Comparison of ENCODE assay signal across 14 cellular contexts in the genomic region with DNA sequence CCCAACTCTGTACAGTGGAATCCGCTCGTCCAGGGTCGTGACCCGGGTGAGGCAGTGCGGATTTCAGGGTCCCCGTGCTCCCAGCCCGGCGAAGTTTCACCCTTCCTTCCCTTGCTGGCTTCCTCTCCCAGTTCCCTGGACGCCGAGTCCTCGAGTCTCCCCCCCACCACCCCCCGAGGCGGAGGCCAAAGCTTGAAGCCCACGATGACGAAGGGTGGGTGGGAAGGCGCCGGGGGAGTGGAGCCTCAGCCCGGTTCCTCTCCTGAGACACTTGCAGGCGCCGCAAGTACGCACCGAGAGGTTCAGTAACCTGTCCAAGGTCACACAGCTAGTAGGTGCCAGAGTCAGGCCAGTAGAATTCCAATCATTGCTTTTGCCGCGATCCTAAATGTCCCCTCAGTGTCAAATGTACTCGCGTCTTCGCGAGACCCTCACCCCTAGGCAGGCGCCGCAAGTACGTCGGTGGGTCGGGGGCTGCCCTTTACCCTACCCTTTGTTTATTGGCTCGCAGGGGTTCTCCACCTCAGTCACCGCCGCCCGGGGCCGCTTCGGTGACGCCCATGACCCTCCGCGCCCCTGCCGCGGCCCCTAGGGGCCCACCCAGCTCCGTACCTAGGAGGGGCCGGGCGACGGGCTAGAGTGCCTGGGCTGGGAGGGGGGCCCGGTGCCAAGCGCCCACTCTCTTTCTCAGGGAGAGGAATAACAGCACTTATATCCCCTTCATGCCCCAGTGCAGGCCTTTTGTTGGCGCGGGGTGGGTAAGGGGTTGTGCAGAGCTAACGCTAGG. TPM values are rescaled to one million over a fixed set of nuclear protein-coding genes. Genes with fewer than 3 reads are reported as not detected.
A peak's percentile ranks its signal among the peaks of the same experiment; 100 is the strongest.
DNase-seq lines count a peak whose midpoint lies in the region; FAIRE-seq and TF ChIP-seq lines count a peak whose summit lies in the region.
"Had no signal": no experiment of that assay in that cellular context is flagged by ENCODE, and none has a peak within 500 bp of the region (broad histone marks: within the 10 kb centered on the region; RNA-seq: fewer than 3 reads in every experiment).

No MANE protein-coding gene starts in this region.

- H3K36me3 Mint-ChIP-seq in astrocyte (ENCODE audit: low read depth, unreplicated experiment), result no peaks in the 10 kb centered on the region

- H2AFZ ChIP-seq in astrocyte (ENCODE audit: low read depth, low read length) (peak overlapping the region; percentile 71), smooth muscle cell (ENCODE audit: low read depth) (peak overlapping the region; percentile 92)

- no peaks in the 10 kb centered on the region for H4K20me1 ChIP-seq in astrocyte (ENCODE audit: insufficient read depth, low read length)
- no peaks in the 10 kb centered on the region for H4K20me1 ChIP-seq in smooth muscle cell (ENCODE audit: low read depth)

- no peaks in the 10 kb centered on the region for H3F3A ChIP-seq in smooth muscle cell (ENCODE audit: low read depth)

- no peak for FAIRE-seq in astrocyte (lab: Jason Lieb, UNC)
- FAIRE-seq in kidney (lab: Jason Lieb, UNC), result no peak

- no peaks in the 10 kb centered on the region for H3K79me2 ChIP-seq in astrocyte (ENCODE audit: insufficient read depth, low read length)
- H3K79me2 ChIP-seq in smooth muscle cell (ENCODE audit: low read depth), result no peaks in the 10 kb centered on the region

- intact Hi-C loops in kidney (cut with DNase I), result no loop called here

- peaks cover 4% of the 10 kb centered on the region for H3K4me1 Mint-ChIP-seq in astrocyte (ENCODE audit: low read depth, unreplicated experiment)

- H3K36me3 ChIP-seq in H7 (replicated peaks; ENCODE audit: control insufficient read depth, insufficient read depth, low read length) (no peaks in the 10 kb centered on the region), astrocyte (ENCODE audit: insufficient read depth, low read length) (no peaks in the 10 kb centered on the region), kidney (ENCODE audit: control insufficient read depth in 1 of 2, insufficient read depth in 2 of 2, low read length in 2 of 2) (no peaks in the 10 kb centered on the region), smooth muscle cell (ENCODE audit: low read depth) (no peaks in the 10 kb centered on the region)
- H3K36me3 ChIP-seq: BLaER1 treated with 17β-estradiol and CSF1 and Interleukin-3, amounts not matched to agents 10 nM and 100 nM; uterus had no signal

- peak; percentile 76 for DNase-seq in H7
- DNase-seq in astrocyte (ENCODE audit: low read depth), result no peak
- peak; percentile 68 for DNase-seq in kidney
- DNase-seq in smooth muscle cell (lab: John Stamatoyannopoulos, UW; ENCODE audit: unreplicated experiment), result no peak
- no peak for DNase-seq in hepatic stellate cell (ENCODE audit: low spot score)
- DNase-seq in amniotic stem cell (lab: John Stamatoyannopoulos, UW), result no peak
- DNase-seq in NCI-H2107 treated with DMSO at 0.1 percent for 48 hours (lab: John Stamatoyannopoulos, UW; ENCODE audit: unreplicated experiment), result no peak
- DNase-seq in HT-29 (ENCODE audit: low spot score), result no peak
- DNase-seq: activated CD8-positive, alpha-beta T cell treated with anti-CD3 and anti-CD28 coated beads, Interleukin-2, amount 10 ng/mL, durations not matched to agents 7 days and 5 days; Karpas-422; NCI-H187; NCI-H774; uterus had no signal

- H3K9ac ChIP-seq in astrocyte (ENCODE audit: low read length), result no peak overlapping the region
- H3K9ac ChIP-seq in kidney (ENCODE audit: low read length in 2 of 2), result no peak overlapping the region
- no peak overlapping the region for H3K9ac ChIP-seq in smooth muscle cell (ENCODE audit: low read depth)
- H3K9ac ChIP-seq: BLaER1 treated with 17β-estradiol and CSF1 and Interleukin-3, amounts not matched to agents 10 nM and 100 nM had no signal

- WGBS in smooth muscle cell (ENCODE audit: low lambda C conversion rate), result 11% methylated on average over 49 of the region's 53 CpGs

- H3K27ac Mint-ChIP-seq in astrocyte (ENCODE audit: unreplicated experiment), result no peak overlapping the region
- H3K27ac Mint-ChIP-seq: activated CD8-positive, alpha-beta T cell treated with anti-CD3 and anti-CD28 coated beads, Interleukin-2, amount 10 ng/mL, durations not matched to agents 7 days and 5 days had no signal

- H3K27ac ChIP-seq in astrocyte (ENCODE audit: low read depth, low read length) (no peak overlapping the region), kidney (ENCODE audit: low read depth in 2 of 2, low read length in 2 of 2) (no peak overlapping the region), smooth muscle cell (ENCODE audit: low read depth) (no peak overlapping the region)
- H3K27ac ChIP-seq: BLaER1 treated with 17β-estradiol and CSF1 and Interleukin-3, amounts not matched to agents 10 nM and 100 nM; uterus had no signal

- no peaks in the 10 kb centered on the region for H3K9me3 Mint-ChIP-seq in astrocyte (ENCODE audit: unreplicated experiment)

- H3K27me3 ChIP-seq in H7 (ENCODE audit: control insufficient read depth, insufficient read depth, low read length), result peaks cover 56% of the 10 kb centered on the region
- H3K27me3 ChIP-seq in astrocyte (ENCODE audit: insufficient read depth, low read length), result peaks cover 58% of the 10 kb centered on the region
- H3K27me3 ChIP-seq in smooth muscle cell (ENCODE audit: low read depth), result peaks cover 75% of the 10 kb centered on the region

- H3K4me3 ChIP-seq in H7 (ENCODE audit: insufficient read depth, low read depth, low read length), result peak overlapping the region; percentile 61
- peak overlapping the region; percentile 29 for H3K4me3 ChIP-seq in astrocyte (ENCODE audit: insufficient read depth, low read depth, low read length)
- no peak overlapping the region for H3K4me3 ChIP-seq in kidney (ENCODE audit: low read length in 2 of 2)
- H3K4me3 ChIP-seq in smooth muscle cell, result peak overlapping the region; percentile 43
- H3K4me3 ChIP-seq: BLaER1 treated with 17β-estradiol and CSF1 and Interleukin-3, amounts not matched to agents 10 nM and 100 nM had no signal

- TF ChIP-seq CTCF in astrocyte (IDR thresholded peaks at IDR 0.05; ENCODE audit: insufficient read depth, low read depth, low read length) (no peak), kidney (IDR thresholded peaks at IDR 0.05; ENCODE audit: borderline replicate concordance, extremely low read depth, insufficient read depth) (no peak), smooth muscle cell (IDR thresholded peaks at IDR 0.05; ENCODE audit: borderline replicate concordance, insufficient read depth, poor library complexity, severe bottlenecking) (no peak)

- H3K27me3 Mint-ChIP-seq in astrocyte (ENCODE audit: low read depth, unreplicated experiment), result peaks cover 75% of the 10 kb centered on the region

- H3K4me3 Mint-ChIP-seq in astrocyte (ENCODE audit: unreplicated experiment), result no peak overlapping the region
- H3K4me3 Mint-ChIP-seq: activated CD8-positive, alpha-beta T cell treated with anti-CD3 and anti-CD28 coated beads, Interleukin-2, amount 10 ng/mL, durations not matched to agents 7 days and 5 days had no signal

- peak overlapping the region; percentile 84 for H3K4me2 ChIP-seq in astrocyte (ENCODE audit: low read length)
- H3K4me2 ChIP-seq in smooth muscle cell, result peak overlapping the region; percentile 95
- H3K4me2 ChIP-seq: BLaER1 treated with 17β-estradiol and CSF1 and Interleukin-3, amounts not matched to agents 10 nM and 100 nM had no signal

- H3K4me1 ChIP-seq in astrocyte (ENCODE audit: insufficient read depth, low read length) (peaks cover 13% of the 10 kb centered on the region), kidney (ENCODE audit: control insufficient read depth in 1 of 2, insufficient read depth in 1 of 2, low read depth in 1 of 2, low read length in 2 of 2) (peaks cover 0 to 10% of the 10 kb centered on the region in 2 donors), smooth muscle cell (ENCODE audit: low read depth) (peaks cover 13% of the 10 kb centered on the region)

- H3K9me3 ChIP-seq in astrocyte (ENCODE audit: insufficient read depth, low read depth, low read length) (no peaks in the 10 kb centered on the region), kidney (ENCODE audit: control insufficient read depth in 1 of 2, low read length in 2 of 2) (no peaks in the 10 kb centered on the region), smooth muscle cell (replicated peaks; ENCODE audit: low read depth) (no peaks in the 10 kb centered on the region)
- H3K9me3 ChIP-seq: uterus had no signal

RNA-seq across cellular contexts. Expression of gene CHRM1, which starts 5.7 kb away (rescaled TPM):
- not detected in 2 replicates for total RNA-seq in H7 (2014; rRNA removed; shearing (Covaris generic))
- not detected in 2 replicates for total RNA-seq in astrocyte
- 0.44 TPM for total RNA-seq in kidney
- polyA plus RNA-seq in kidney (ENCODE audit: insufficient read depth, low read depth, low replicate concordance), result 0.22 TPM
- total RNA-seq in smooth muscle cell, result not detected in 2 replicates
- not detected in 2 replicates for polyA plus RNA-seq in smooth muscle cell
- 0.18 TPM in 1 of 2 replicates, not detected in the other for total RNA-seq in HT-29 (2014; rRNA removed; shearing (Covaris generic))
- total RNA-seq: activated CD8-positive, alpha-beta T cell treated with anti-CD3 and anti-CD28 coated beads, Interleukin-2, amount 10 ng/mL, durations not matched to agents 7 days and 5 days had no signal

RNA-seq across cellular contexts. Expression of gene SLC3A2, which starts 46.2 kb away (rescaled TPM):
- total RNA-seq in H7 (2014; rRNA removed; shearing (Covaris generic)), result 271 and 340 TPM in 2 replicates
- total RNA-seq in astrocyte, result 588 and 592 TPM in 2 replicates
- total RNA-seq in kidney, result 203 TPM
- polyA plus RNA-seq in kidney (ENCODE audit: insufficient read depth, low read depth, low replicate concordance), result 299 TPM
- total RNA-seq in smooth muscle cell, result 181 and 248 TPM in 2 replicates
- 179 and 291 TPM in 2 replicates for polyA plus RNA-seq in smooth muscle cell
- total RNA-seq in HT-29 (2014; rRNA removed; shearing (Covaris generic)), result 418 and 438 TPM in 2 replicates

RNA-seq across cellular contexts. Expression of gene SLC22A6, which starts 57.9 kb away (rescaled TPM):
- total RNA-seq in H7 (2014; rRNA removed; shearing (Covaris generic)), result not detected in 2 replicates
- not detected in 2 replicates for total RNA-seq in astrocyte
- 2.4 TPM for total RNA-seq in kidney
- 362 TPM for polyA plus RNA-seq in kidney (ENCODE audit: insufficient read depth, low read depth, low replicate concordance)
- total RNA-seq in smooth muscle cell, result not detected in 2 replicates
- polyA plus RNA-seq in smooth muscle cell, result not detected in 2 replicates
- not detected in 2 replicates for total RNA-seq in HT-29 (2014; rRNA removed; shearing (Covaris generic))
- total RNA-seq: activated CD8-positive, alpha-beta T cell treated with anti-CD3 and anti-CD28 coated beads, Interleukin-2, amount 10 ng/mL, durations not matched to agents 7 days and 5 days; uterus had no signal

Comparison
In these comparisons a context has a peak if more than half of its experiments do, and no peak if none do; other contexts are left out.
1. DNase-seq: peak in H7 (single experiment) and kidney (single experiment); none in astrocyte (single experiment), smooth muscle cell (single experiment), hepatic stellate cell (single experiment), amniotic stem cell (single experiment), NCI-H2107 treated with DMSO at 0.1 percent for 48 hours (single experiment) and HT-29 (single experiment).
2. H3K4me3 ChIP-seq: peak in H7 (single experiment), astrocyte (single experiment) and smooth muscle cell (single experiment); none in kidney (0 of 2).